Comparison of ENCODE assay signal across 10 cellular contexts in the genomic region with DNA sequence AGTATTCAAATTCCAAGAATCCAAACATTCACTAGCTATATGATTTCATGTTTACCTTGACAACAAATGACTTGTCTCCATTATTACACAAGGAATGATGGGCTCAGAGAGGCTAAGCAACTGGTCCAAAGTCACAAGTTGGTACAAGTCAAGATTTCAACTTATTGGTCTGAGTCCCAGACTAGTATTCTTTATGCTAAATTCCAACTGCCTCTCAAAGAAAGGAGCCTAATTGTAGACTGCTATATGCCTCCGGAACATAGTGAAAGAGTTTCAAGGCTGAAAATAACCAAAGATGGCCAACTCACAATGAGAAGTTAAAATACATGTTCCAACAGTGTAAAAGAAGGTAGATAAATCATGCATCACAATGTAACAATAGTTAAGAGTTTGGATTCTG. TPM values are rescaled to one million over a fixed set of nuclear protein-coding genes. Genes with fewer than 3 reads are reported as not detected.
A peak's percentile ranks its signal among the peaks of the same experiment; 100 is the strongest.
DNase-seq lines count a peak whose midpoint lies in the region; ATAC-seq and TF ChIP-seq lines count a peak whose summit lies in the region.
"Had no signal": no experiment of that assay in that cellular context is flagged by ENCODE, and none has a peak within 500 bp of the region (broad histone marks: within the 10 kb centered on the region; RNA-seq: fewer than 3 reads in every experiment).

No MANE protein-coding gene starts in this region.

- H3K27ac Mint-ChIP-seq in neural crest cell (ENCODE audit: unreplicated experiment) = peak overlapping the region; percentile 23

- H3K4me3 Mint-ChIP-seq in neural crest cell = peak overlapping the region; percentile 99

- H3K79me1 ChIP-seq in trophoblast cell (ENCODE audit: low read length) = no peaks in the 10 kb centered on the region

- H2BK12ac ChIP-seq in trophoblast cell (ENCODE audit: low read length) = no peak overlapping the region

- peaks cover 85% of the 10 kb centered on the region for H3K4me1 Mint-ChIP-seq in neural crest cell

- H2BK120ac ChIP-seq in trophoblast cell (ENCODE audit: insufficient read depth, low read length, poor library complexity) = no peak overlapping the region

- DNase-seq in Karpas-422 (no peak), dorsolateral prefrontal cortex (no peak), neural crest cell (ENCODE audit: low read depth, low spot score) (no peak), trophoblast cell (no peak), kidney tubule cell (ENCODE audit: low spot score) (no peak)
- DNase-seq: caudate nucleus, retina had no signal

- no peak overlapping the region for H2AFZ ChIP-seq in Karpas-422 (ENCODE audit: low read length)
- no peak overlapping the region for H2AFZ ChIP-seq in trophoblast cell (ENCODE audit: insufficient read depth, low read length, poor library complexity)

- 0 out of 22 replicates have a peak overlapping the region, but pooled peaks of 1 of the 11 experiments have one; percentile 1 for H3K9ac ChIP-seq in BLaER1 treated with 17β-estradiol and CSF1 and Interleukin-3, amounts not matched to agents 10 nM and 100 nM
- H3K9ac ChIP-seq in Karpas-422 (ENCODE audit: low read length) = no peak overlapping the region
- no peak overlapping the region for H3K9ac ChIP-seq in trophoblast cell (ENCODE audit: low read length)

- no peak overlapping the region for H2BK5ac ChIP-seq in trophoblast cell (ENCODE audit: low read depth, low read length, poor library complexity)

- H3K9me3 ChIP-seq in BLaER1 treated with 17β-estradiol and CSF1 and Interleukin-3, amounts not matched to agents 10 nM and 100 nM (replicated peaks in 1 of 11) = no peaks in the 10 kb centered on the region
- H3K9me3 ChIP-seq in Karpas-422 (ENCODE audit: low read length) (no peaks in the 10 kb centered on the region), trophoblast cell (ENCODE audit: insufficient read depth, low read depth, low read length) (no peaks in the 10 kb centered on the region)

- H4K12ac ChIP-seq in trophoblast cell (ENCODE audit: low read depth, low read length) = no peak overlapping the region

- WGBS in trophoblast cell (ENCODE audit: extremely low coverage, insufficient coverage, insufficient read length) = no CpG with 5 or more reads among the region's 1 CpG

- no peak overlapping the region for H3K14ac ChIP-seq in trophoblast cell (ENCODE audit: low read length)

- H3K9me2 ChIP-seq in Karpas-422 (replicated peaks; ENCODE audit: insufficient read depth, low read length) = no peaks in the 10 kb centered on the region

- peaks cover 70 to 100% (median 100%) of the 10 kb centered on the region in 11 experiments for H4K20me1 ChIP-seq in BLaER1 treated with 17β-estradiol and CSF1 and Interleukin-3, amounts not matched to agents 10 nM and 100 nM
- peaks cover 75% of the 10 kb centered on the region for H4K20me1 ChIP-seq in Karpas-422 (ENCODE audit: insufficient read depth, low read depth, low read length)

- peaks cover 13 to 88% (median 75%) of the 10 kb centered on the region in 11 experiments; a peak in 21 of 22 replicates for H3K36me3 ChIP-seq in BLaER1 treated with 17β-estradiol and CSF1 and Interleukin-3, amounts not matched to agents 10 nM and 100 nM
- H3K36me3 ChIP-seq in Karpas-422 (ENCODE audit: insufficient read depth, low read length) = peaks cover 25% of the 10 kb centered on the region
- H3K36me3 ChIP-seq in trophoblast cell (ENCODE audit: control insufficient read depth in 1 of 2, insufficient read depth in 2 of 2, low read length in 2 of 2) = no peaks in the 10 kb centered on the region

- H3K4me1 ChIP-seq in BLaER1 treated with 17β-estradiol and CSF1 and Interleukin-3, amounts not matched to agents 10 nM and 100 nM = peaks cover 64 to 100% (median 73%) of the 10 kb centered on the region in 10 experiments
- H3K4me1 ChIP-seq in Karpas-422 (ENCODE audit: low read length) = peaks cover 74% of the 10 kb centered on the region
- H3K4me1 ChIP-seq in trophoblast cell (ENCODE audit: control insufficient read depth in 1 of 2, insufficient read depth in 2 of 2, low read length in 2 of 2) = peaks cover 0 to 1% of the 10 kb centered on the region in 2 experiments

- H3K27ac ChIP-seq in BLaER1 treated with 17β-estradiol and CSF1 and Interleukin-3, amounts not matched to agents 10 nM and 100 nM = peak overlapping the region in 3 of 11 experiments; percentile 9 to 25 (median 14); a peak in 4 of 22 replicates
- H3K27ac ChIP-seq in Karpas-422 (ENCODE audit: low read length) (no peak overlapping the region), dorsolateral prefrontal cortex (peak overlapping the region in 2 of 59 donors; percentile 5 to 71), trophoblast cell (ENCODE audit: low read depth, low read length) (no peak overlapping the region)

- H2AK5ac ChIP-seq in trophoblast cell (ENCODE audit: low read length) = no peak overlapping the region

- intact Hi-C loops in dorsolateral prefrontal cortex (cut with DNase I) = loop anchor here in 1 of 2 donors (10.0 kb wide), 1 partner anchor 73 kb away; no protein-coding TSS in a partner anchor

- no peaks in the 10 kb centered on the region for H3K27me3 Mint-ChIP-seq in neural crest cell (ENCODE audit: low read depth)

- H4K91ac ChIP-seq in trophoblast cell (ENCODE audit: low read depth, low read length) = no peak overlapping the region

- H3K23ac ChIP-seq in trophoblast cell (ENCODE audit: low read length) = no peak overlapping the region

- peaks cover 24% of the 10 kb centered on the region for H3K36me3 Mint-ChIP-seq in neural crest cell (ENCODE audit: low read depth)

- no peaks in the 10 kb centered on the region for H3K9me3 Mint-ChIP-seq in neural crest cell

- ATAC-seq in GM19324 (IDR thresholded peaks at IDR 0.05; ENCODE audit: low FRiP score, unreplicated experiment) = no peak
- no peak for ATAC-seq in GM18498 (IDR thresholded peaks at IDR 0.05; ENCODE audit: unreplicated experiment)

- H3K79me2 ChIP-seq in Karpas-422 (ENCODE audit: low read length) = peaks cover 54% of the 10 kb centered on the region
- H3K79me2 ChIP-seq in trophoblast cell (ENCODE audit: control insufficient read depth, insufficient read depth, low read length, poor library complexity) = no peaks in the 10 kb centered on the region

- H3K4me2 ChIP-seq in BLaER1 treated with 17β-estradiol and CSF1 and Interleukin-3, amounts not matched to agents 10 nM and 100 nM = peak overlapping the region; percentile 68 to 98 (median 91)
- H3K4me2 ChIP-seq in Karpas-422 (ENCODE audit: low read depth, low read length, poor library complexity, severe bottlenecking) (peak overlapping the region; percentile 77), trophoblast cell (ENCODE audit: low read length) (no peak overlapping the region)

- peak overlapping the region in 7 of 10 experiments; percentile 10 to 99 (median 99); a peak in 11 of 20 replicates for H3K4me3 ChIP-seq in BLaER1 treated with 17β-estradiol and CSF1 and Interleukin-3, amounts not matched to agents 10 nM and 100 nM
- no peak overlapping the region for H3K4me3 ChIP-seq in Karpas-422 (ENCODE audit: low read length)
- H3K4me3 ChIP-seq in dorsolateral prefrontal cortex = peak overlapping the region in 52 of 59 donors; percentile 3 to 99 (median 93)
- no peak overlapping the region for H3K4me3 ChIP-seq in trophoblast cell (ENCODE audit: low read depth, low read length)

- H3K27me3 ChIP-seq in BLaER1 treated with 17β-estradiol and CSF1 and Interleukin-3, amounts not matched to agents 10 nM and 100 nM = no peaks in the 10 kb centered on the region
- H3K27me3 ChIP-seq in Karpas-422 (ENCODE audit: low read length) (no peaks in the 10 kb centered on the region), dorsolateral prefrontal cortex (no peaks in the 10 kb centered on the region), trophoblast cell (ENCODE audit: insufficient read depth, low read length) (no peaks in the 10 kb centered on the region)

- no peak for TF ChIP-seq CTCF in dorsolateral prefrontal cortex (IDR thresholded peaks at IDR 0.05 in 54 of 56, conservative IDR thresholded peaks at IDR 0.05 in 2 of 56; ENCODE audit: low read depth in 1 of 56, partially characterized antibody in 56 of 56)
- no peak for TF ChIP-seq CTCF in neural crest cell (conservative IDR thresholded peaks at IDR 0.05)

- H3K4ac ChIP-seq in trophoblast cell (ENCODE audit: low read depth, low read length) = no peak overlapping the region

- H3K18ac ChIP-seq in trophoblast cell (ENCODE audit: low read length) = no peak overlapping the region

- no peak overlapping the region for H4K8ac ChIP-seq in trophoblast cell (ENCODE audit: low read depth, low read length)

RNA-seq across cellular contexts. Expression of a gene that starts 7.5 kb away (rescaled TPM):
- total RNA-seq in Karpas-422 (2014; rRNA removed; shearing (Covaris generic); ENCODE audit: low replicate concordance) = 6.8 and 12.4 TPM in 2 replicates
- total RNA-seq in dorsolateral prefrontal cortex = 10 to 100 TPM; 23.7 to 85.7 (median 42.5) TPM
- total RNA-seq in neural crest cell = 95.1 and 95.7 TPM in 2 replicates
- polyA plus RNA-seq in trophoblast cell (2013) = 145 and 154 TPM in 2 replicates

Comparison
In these comparisons a context has a peak if more than half of its experiments do, and no peak if none do; other contexts are left out.
1. H3K4me3 ChIP-seq: peak in BLaER1 treated with 17β-estradiol and CSF1 and Interleukin-3, amounts not matched to agents 10 nM and 100 nM (7 of 10) and dorsolateral prefrontal cortex (52 of 59); none in Karpas-422 (single experiment) and trophoblast cell (single experiment).